Comparison of ENCODE assay signal across 19 cellular contexts in the genomic region with DNA sequence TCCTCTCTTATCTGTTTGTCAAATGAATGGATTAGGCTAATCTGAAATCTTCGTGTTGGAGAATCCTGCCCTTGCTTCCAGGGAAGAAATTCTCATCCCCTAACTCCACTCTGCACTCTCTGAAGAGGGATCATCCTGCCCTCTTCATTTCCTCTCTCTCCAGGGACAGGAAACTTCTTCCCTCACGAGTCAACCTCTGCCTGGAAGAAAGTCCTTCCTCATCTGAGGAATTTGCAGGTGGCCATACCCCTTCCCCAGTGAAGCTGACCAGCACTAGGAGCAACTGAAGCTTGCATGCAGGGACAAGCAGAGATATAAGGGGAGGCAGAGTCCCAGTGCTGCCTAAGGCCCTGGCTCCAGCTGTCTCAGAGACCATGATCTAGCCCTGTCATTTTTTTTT. TPM values are rescaled to one million over a fixed set of nuclear protein-coding genes. Genes with fewer than 3 reads are reported as not detected.
A peak's percentile ranks its signal among the peaks of the same experiment; 100 is the strongest.
DNase-seq lines count a peak whose midpoint lies in the region; TF ChIP-seq lines count a peak whose summit lies in the region.
"Had no signal": no experiment of that assay in that cellular context is flagged by ENCODE, and none has a peak within 500 bp of the region (broad histone marks: within the 10 kb centered on the region; RNA-seq: fewer than 3 reads in every experiment).

No MANE protein-coding gene starts in this region.

- H2AK5ac ChIP-seq in mesendoderm (ENCODE audit: low read length), result no peak overlapping the region

- POLR2A ChIA-PET in RWPE1 (lab: Yijun Ruan, JAX; ENCODE audit: low non-redundant PET), result no interaction called here

- H3K36me3 ChIP-seq in mesendoderm (ENCODE audit: control insufficient read depth, insufficient read depth, low read length), result no peaks in the 10 kb centered on the region
- H3K36me3 ChIP-seq: HAP-1 had no signal

- no peak overlapping the region for H2BK15ac ChIP-seq in mesendoderm (replicated peaks; ENCODE audit: low read depth)

- no peak for TF ChIP-seq CTCF in C4-2B (conservative IDR thresholded peaks at IDR 0.05)
- TF ChIP-seq CTCF in RWPE1 (conservative IDR thresholded peaks at IDR 0.05; ENCODE audit: low read depth), result no peak

- H3K4me3 ChIP-seq in mesendoderm (ENCODE audit: low read length), result no peak overlapping the region
- H3K4me3 ChIP-seq: GM12878, GM23338, HAP-1 had no signal

- no peak overlapping the region for H3K4ac ChIP-seq in mesendoderm (ENCODE audit: low read depth, low read length)

- H3K23ac ChIP-seq in mesendoderm (ENCODE audit: low read length), result no peak overlapping the region

- no peak overlapping the region for H2BK5ac ChIP-seq in mesendoderm (ENCODE audit: low read length)

- H3K9ac ChIP-seq in mesendoderm (ENCODE audit: low read length), result no peak overlapping the region

- DNase-seq in islet precursor cell (peak; percentile 53), mesendoderm (peak; percentile 13), activated T-cell treated with anti-CD3 and anti-CD28 coated beads for 4 hours (no peak), RWPE1 (ENCODE audit: low spot score) (no peak), posterior vena cava (ENCODE audit: low spot score) (no peak)
- DNase-seq: ACHN; C1 segment of cervical spinal cord; CD4-positive, CD25-positive, alpha-beta regulatory T cell; CD8-positive, alpha-beta T cell; DMS79; EL; GDM1; HFFc6 had no signal

- H3K18ac ChIP-seq in mesendoderm (ENCODE audit: low read length), result no peak overlapping the region

- intact Hi-C loops in posterior vena cava (cut with DNase I), result no loop called here

- no peaks in the 10 kb centered on the region for H3K79me2 ChIP-seq in mesendoderm (ENCODE audit: control insufficient read depth, insufficient read depth, low read length)

- peaks cover 28% of the 10 kb centered on the region for H3K27me3 ChIP-seq in mesendoderm (ENCODE audit: insufficient read depth, low read length, poor library complexity)

- no peak overlapping the region for H2BK120ac ChIP-seq in mesendoderm (ENCODE audit: low read depth, low read length)

- no peak overlapping the region for H4K8ac ChIP-seq in mesendoderm (ENCODE audit: low read depth, low read length)

- H3K27ac ChIP-seq in C4-2B (peak overlapping the region; percentile 20; the same call in 1 of the 2 replicates), mesendoderm (ENCODE audit: low read depth, low read length) (no peak overlapping the region), RWPE1 (no peak overlapping the region)

- no peak overlapping the region for H4K5ac ChIP-seq in mesendoderm (ENCODE audit: low read length)

- CTCF ChIA-PET in RWPE1 (lab: Yijun Ruan, JAX), result interaction anchor here (1.3 kb wide), 1 partner anchor 167 kb away, joined by 4 read pairs; no protein-coding TSS in a partner anchor

- no peak overlapping the region for H3K56ac ChIP-seq in mesendoderm (ENCODE audit: low read length)

- no peaks in the 10 kb centered on the region for H3K79me1 ChIP-seq in mesendoderm (ENCODE audit: low read length)

- peaks cover 5% of the 10 kb centered on the region for H3K4me1 ChIP-seq in mesendoderm (ENCODE audit: control insufficient read depth, low read depth, low read length)
- H3K4me1 ChIP-seq: Caco-2, HAP-1 had no signal

- H3K4me2 ChIP-seq in mesendoderm (ENCODE audit: low read length), result no peak overlapping the region
- H3K4me2 ChIP-seq: GM23338 had no signal

- WGBS in mesendoderm (ENCODE audit: extremely low coverage, insufficient coverage, low lambda C conversion rate), result no CpG with 5 or more reads among the region's 2 CpGs

RNA-seq across cellular contexts. Expression of a gene that starts 3.6 kb away (rescaled TPM):
- 0.17 TPM for polyA plus RNA-seq in mesendoderm (2013, experiment 1 of 2)
- polyA plus RNA-seq in mesendoderm (2013, experiment 2 of 2), result 0.15 TPM
- total RNA-seq in posterior vena cava, result not detected
- total RNA-seq: Caco-2; CD4-positive, CD25-positive, alpha-beta regulatory T cell; CD8-positive, alpha-beta T cell; GM12878; GM23338; HFFc6 had no signal
- polyA plus RNA-seq: BJ; CD4-positive, CD25-positive, alpha-beta regulatory T cell; GM12878 had no signal

RNA-seq across cellular contexts. Expression of a gene that starts 23.0 kb away (rescaled TPM):
- polyA plus RNA-seq in mesendoderm (2013, experiment 1 of 2), result 59.0 TPM
- polyA plus RNA-seq in mesendoderm (2013, experiment 2 of 2), result 57.6 TPM
- 100 to 1,000 TPM; 108 to 110 TPM for total RNA-seq in posterior vena cava

RNA-seq across cellular contexts. Expression of a gene that starts 31.0 kb away (rescaled TPM):
- polyA plus RNA-seq in mesendoderm (2013, experiment 1 of 2), result not detected
- polyA plus RNA-seq in mesendoderm (2013, experiment 2 of 2), result not detected
- total RNA-seq in posterior vena cava, result 10 to 100 TPM; 16.2 to 66.4 TPM
- total RNA-seq: Caco-2; CD4-positive, CD25-positive, alpha-beta regulatory T cell; CD8-positive, alpha-beta T cell; GM23338; HFFc6 had no signal
- polyA plus RNA-seq: BJ, GM23338 had no signal

RNA-seq across cellular contexts. Expression of a gene that starts 55.6 kb away (rescaled TPM):
- 1.2 TPM for polyA plus RNA-seq in mesendoderm (2013, experiment 1 of 2)
- 1.3 TPM for polyA plus RNA-seq in mesendoderm (2013, experiment 2 of 2)
- total RNA-seq in posterior vena cava, result not detected
- total RNA-seq: CD4-positive, CD25-positive, alpha-beta regulatory T cell; CD8-positive, alpha-beta T cell; GM12878; GM23338 had no signal
- polyA plus RNA-seq: CD4-positive, CD25-positive, alpha-beta regulatory T cell; GM12878 had no signal

Comparison
In these comparisons a context has a peak if more than half of its experiments do, and no peak if none do; other contexts are left out.
1. DNase-seq: peak in islet precursor cell (single experiment) and mesendoderm (single experiment); none in activated T-cell treated with anti-CD3 and anti-CD28 coated beads for 4 hours (single experiment), RWPE1 (single experiment) and posterior vena cava (single experiment).